ENCODE assay signal across 1 cellular context in the genomic region with DNA sequence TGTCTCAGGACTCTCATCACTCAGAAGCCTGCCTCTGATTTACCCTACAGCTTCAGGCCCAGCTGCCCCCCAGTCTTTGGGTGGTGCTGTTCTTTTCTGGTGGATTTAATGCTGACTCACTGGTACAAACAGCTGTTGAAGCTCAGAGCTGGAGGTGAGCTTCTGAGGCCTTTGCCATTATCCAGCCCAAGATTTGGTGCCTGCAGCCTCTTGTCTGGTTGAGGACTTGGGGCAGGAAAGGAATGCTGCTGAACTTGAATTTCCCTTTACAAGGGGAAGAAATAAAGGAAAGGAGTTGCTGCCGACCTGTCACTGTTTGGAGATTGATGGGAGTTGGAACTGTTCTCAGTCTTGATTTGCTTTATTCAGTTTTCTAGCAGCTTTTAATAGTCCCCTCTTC.
TF ChIP-seq lines count a peak whose summit lies in the region.

No MANE protein-coding gene starts in this region.

TF ChIP-seq in SK-N-SH treated with all-trans-retinoic acid at 6 μM for 48 hours, 23 proteins besides CTCF, POLR2A, EP300 and RAD21 (continued from another document):
- TF ChIP-seq, protein P1, sequence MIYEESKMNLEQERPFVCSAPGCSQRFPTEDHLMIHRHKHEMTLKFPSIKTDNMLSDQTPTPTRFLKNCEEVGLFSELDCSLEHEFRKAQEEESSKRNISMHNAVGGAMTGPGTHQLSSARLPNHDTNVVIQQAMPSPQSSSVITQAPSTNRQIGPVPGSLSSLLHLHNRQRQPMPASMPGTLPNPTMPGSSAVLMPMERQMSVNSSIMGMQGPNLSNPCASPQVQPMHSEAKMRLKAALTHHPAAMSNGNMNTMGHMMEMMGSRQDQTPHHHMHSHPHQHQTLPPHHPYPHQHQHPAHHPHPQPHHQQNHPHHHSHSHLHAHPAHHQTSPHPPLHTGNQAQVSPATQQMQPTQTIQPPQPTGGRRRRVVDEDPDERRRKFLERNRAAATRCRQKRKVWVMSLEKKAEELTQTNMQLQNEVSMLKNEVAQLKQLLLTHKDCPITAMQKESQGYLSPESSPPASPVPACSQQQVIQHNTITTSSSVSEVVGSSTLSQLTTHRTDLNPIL (CRISPR knock-in tag; IDR thresholded peaks at IDR 0.05; ENCODE audit: low read depth), result no peak
- no peak for TF ChIP-seq ISL1 (CRISPR knock-in tag; IDR thresholded peaks at IDR 0.05)
- TF ChIP-seq POU6F1 (CRISPR knock-in tag; IDR thresholded peaks at IDR 0.05; ENCODE audit: borderline replicate concordance, low read depth), result no peak
- no peak for TF ChIP-seq ARNTL (CRISPR knock-in tag; IDR thresholded peaks at IDR 0.05; ENCODE audit: borderline replicate concordance, low read depth)
